In the genomic region with DNA sequence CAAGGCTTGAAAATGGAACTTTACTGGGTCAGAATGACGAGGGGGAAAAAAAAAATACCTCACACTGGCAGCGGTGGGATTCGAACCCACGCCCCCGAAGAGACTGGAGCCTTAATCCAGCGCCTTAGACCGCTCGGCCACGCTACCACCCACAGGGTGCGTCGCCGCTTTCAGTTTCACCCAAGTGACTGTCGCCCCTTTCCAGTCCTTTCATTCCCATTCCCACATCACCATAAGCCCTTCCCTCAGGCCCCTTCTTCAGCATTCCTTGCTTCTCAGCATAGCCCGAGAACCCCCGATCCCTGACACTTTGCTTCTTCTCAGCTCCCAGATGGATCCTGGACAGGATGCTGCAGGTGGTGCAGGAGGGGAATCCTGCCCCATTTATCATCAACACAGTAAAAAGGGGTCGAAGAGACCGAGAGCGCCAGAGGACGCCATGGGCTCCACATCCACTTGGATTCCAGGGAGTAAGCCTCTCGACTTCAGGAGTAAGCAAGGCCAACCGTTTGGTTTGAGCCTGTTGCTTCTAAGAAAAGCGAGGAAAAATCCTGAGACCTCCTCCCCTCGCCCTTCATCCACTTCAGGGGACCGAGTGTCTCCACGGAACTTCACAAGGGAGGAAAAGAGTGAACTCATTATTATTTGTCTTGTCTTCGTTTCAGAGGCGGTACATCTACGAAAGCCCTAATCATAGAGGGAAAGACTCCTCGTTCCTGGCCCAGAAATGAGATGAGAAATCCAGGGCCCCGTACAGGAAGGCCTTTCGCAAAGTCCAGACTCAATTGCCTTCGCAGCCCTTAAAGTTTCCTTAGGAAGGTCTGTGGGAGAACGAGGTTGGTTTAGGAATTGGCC, we compare ENCODE assay signal across 8 cellular contexts. TPM values are rescaled to one million over a fixed set of nuclear protein-coding genes. Genes with fewer than 3 reads are reported as not detected.
DNase-seq lines count a peak whose midpoint lies in the region; ATAC-seq and TF ChIP-seq lines count a peak whose summit lies in the region.

No MANE protein-coding gene starts in this region.

- H3K27me3 ChIP-seq in body of pancreas = no peaks in the 10 kb centered on the region
- H3K27me3 ChIP-seq in iPS-15b (ENCODE audit: control insufficient read depth, insufficient read depth, low read length) = no peaks in the 10 kb centered on the region
- no peaks in the 10 kb centered on the region for H3K27me3 ChIP-seq in sigmoid colon

- peaks cover 34% of the 10 kb centered on the region for H3K4me1 ChIP-seq in body of pancreas
- peaks cover 4% of the 10 kb centered on the region for H3K4me1 ChIP-seq in iPS-15b (ENCODE audit: control insufficient read depth, insufficient read depth, low read length)
- peaks cover 0 to 24% (median 15%) of the 10 kb centered on the region in 4 donors for H3K4me1 ChIP-seq in sigmoid colon

- WGBS in body of pancreas, 2 donors = 6 to 8% methylated on average over 33 of the region's 33 CpGs
- WGBS in sigmoid colon, 2 donors = 3 to 5% methylated on average over 33 of the region's 33 CpGs

- TF ChIP-seq CTCF in NB4 (IDR thresholded peaks at IDR 0.05; ENCODE audit: low read depth, low read length) (no peak), body of pancreas (IDR thresholded peaks at IDR 0.05) (no peak), sigmoid colon (IDR thresholded peaks at IDR 0.05) (no peak)

- DNase-seq in ELR (ENCODE audit: low read depth) (peak; percentile 85), NB4 (ENCODE audit: low read depth) (peak; percentile 82), T-helper 9 cell (peak; percentile 18), body of pancreas (peak; percentile 61 to 68 (median 65)), sigmoid colon (peak; percentile 81)

- no peak for TF ChIP-seq POLR2A in NB4 (IDR thresholded peaks at IDR 0.05; ENCODE audit: extremely low read depth, insufficient read length)
- TF ChIP-seq POLR2A in body of pancreas (IDR thresholded peaks at IDR 0.05) = no peak
- no peak for TF ChIP-seq POLR2A in sigmoid colon (IDR thresholded peaks at IDR 0.05)
- TF ChIP-seq POLR2A in GM18505 (IDR thresholded peaks at IDR 0.05; ENCODE audit: borderline replicate concordance, extremely low read depth, insufficient read depth, insufficient read length) = no peak

- peak; percentile 40 for ATAC-seq in body of pancreas
- no peak for ATAC-seq in GM18505 (IDR thresholded peaks at IDR 0.05; ENCODE audit: unreplicated experiment)
- no peak for ATAC-seq in GM18511 (IDR thresholded peaks at IDR 0.05; ENCODE audit: unreplicated experiment)

- H3K4me3 ChIP-seq in NB4 (ENCODE audit: low read depth, low read length) (peak overlapping the region; percentile 80), body of pancreas (peak overlapping the region in 1 of 2 donors; percentile 6), iPS-15b (ENCODE audit: low read depth, low read length) (peak overlapping the region; percentile 89), sigmoid colon (peak overlapping the region; percentile 37 to 53 (median 44))

- no peak for TF ChIP-seq EP300 in sigmoid colon (IDR thresholded peaks at IDR 0.05)

- no peaks in the 10 kb centered on the region for H3K9me3 ChIP-seq in body of pancreas
- no peaks in the 10 kb centered on the region for H3K9me3 ChIP-seq in iPS-15b (ENCODE audit: control insufficient read depth, insufficient read depth, low read length)
- H3K9me3 ChIP-seq in sigmoid colon = no peaks in the 10 kb centered on the region

- H3K36me3 ChIP-seq in body of pancreas (replicated peaks in 1 of 2; ENCODE audit: insufficient read depth in 1 of 2, low read depth in 2 of 2) = no peaks in the 10 kb centered on the region
- H3K36me3 ChIP-seq in iPS-15b (ENCODE audit: control insufficient read depth, insufficient read depth, low read length) = no peaks in the 10 kb centered on the region
- H3K36me3 ChIP-seq in sigmoid colon = no peaks in the 10 kb centered on the region

- peak overlapping the region; percentile 51 for H3K9ac ChIP-seq in iPS-15b (ENCODE audit: low read depth, low read length)

- H3K27ac ChIP-seq in body of pancreas (peak overlapping the region in 3 of 4 donors; percentile 14 to 46 (median 26)), sigmoid colon (peak overlapping the region; percentile 76 to 83 (median 82))

- intact Hi-C loops in body of pancreas (cut with DNase I) = no loop called here
- intact Hi-C loops in sigmoid colon (cut with DNase I) = loop anchor here (1.0 to 5.0 kb wide), 4 partner anchors 39 to 1466 kb away; no protein-coding TSS in a partner anchor

RNA-seq across cellular contexts. Expression of a gene that starts 20.0 kb away (rescaled TPM):
- total RNA-seq in body of pancreas (10 to 100 TPM; 56.3 to 69.2 TPM), sigmoid colon (10 to 100 TPM; 31.9 to 40.0 (median 36.1) TPM)
- 10 to 100 TPM; 19.2 to 38.7 (median 27.6) TPM for polyA plus RNA-seq in sigmoid colon

Comparison
In these comparisons a context has a peak if more than half of its experiments do, and no peak if none do; other contexts are left out.
1. DNase-seq: peak in every context shown above with its lines; median percentile 85 in ELR; 82 in NB4; 81 in sigmoid colon; 65 in body of pancreas; 18 in T-helper 9 cell.